ENCODE assay signal across 14 cellular contexts in genomic region chr1:44471911-44472439, GRCh38.
DNase-seq lines count a peak whose midpoint lies in the region; ATAC-seq, FAIRE-seq and TF ChIP-seq lines count a peak whose summit lies in the region.
"Had no signal": no experiment of that assay in that cellular context is flagged by ENCODE, and none has a peak within 500 bp of the region (broad histone marks: within the 10 kb centered on the region; RNA-seq: fewer than 3 reads in every experiment).

No MANE protein-coding gene starts in this region.

- H3K4me3 Mint-ChIP-seq in CD14-positive monocyte (peak overlapping the region in 1 of 2 donors; percentile 83), immature natural killer cell (peak overlapping the region in 3 of 5 donors; percentile 76 to 81 (median 76))
- peak overlapping the region; percentile 52 for H3K4me3 Mint-ChIP-seq in activated T-helper 17 cell treated with anti-CD3 and anti-CD28 coated beads, Interleukin-2, amount 50 U/mL, for 72 hours
- H3K4me3 Mint-ChIP-seq: GM23338 had no signal

- H3K27me3 Mint-ChIP-seq in CD14-positive monocyte (ENCODE audit: low read depth in 3 of 3) (peaks cover 0 to 2% (median 1%) of the 10 kb centered on the region in 3 donors), immature natural killer cell (ENCODE audit: low read depth in 3 of 3) (peaks cover 0 to 3% (median 1%) of the 10 kb centered on the region in 3 donors)
- peaks cover 24% of the 10 kb centered on the region for H3K27me3 Mint-ChIP-seq in activated T-helper 17 cell treated with anti-CD3 and anti-CD28 coated beads, Interleukin-2, amount 50 U/mL, for 72 hours

- no peak overlapping the region for H3K27ac ChIP-seq in Peyer's patch

- H3K4me1 Mint-ChIP-seq in CD14-positive monocyte (peaks cover 18% of the 10 kb centered on the region), immature natural killer cell (peaks cover 17 to 18% of the 10 kb centered on the region in 2 donors)
- no peaks in the 10 kb centered on the region for H3K4me1 Mint-ChIP-seq in activated T-helper 17 cell treated with anti-CD3 and anti-CD28 coated beads, Interleukin-2, amount 50 U/mL, for 72 hours

- TF ChIP-seq CTCF in CD14-positive monocyte (IDR thresholded peaks at IDR 0.05) (no peak), GM13977 (IDR thresholded peaks at IDR 0.05; ENCODE audit: extremely low read depth, insufficient read depth, missing control alignments) (no peak), Peyer's patch (IDR thresholded peaks at IDR 0.05) (no peak)

- H3K9me3 ChIP-seq in Peyer's patch, result no peaks in the 10 kb centered on the region
- H3K9me3 ChIP-seq: Caco-2 had no signal

- no peaks in the 10 kb centered on the region for H3K27me3 ChIP-seq in Peyer's patch

- intact Hi-C loops in CD14-positive monocyte (cut with micrococcal nuclease), result no loop called here

- peak overlapping the region in 4 of 7 donors; percentile 65 to 84 (median 76) for H3K27ac Mint-ChIP-seq in CD14-positive monocyte
- H3K27ac Mint-ChIP-seq in activated T-helper 17 cell treated with anti-CD3 and anti-CD28 coated beads, Interleukin-2, amount 50 U/mL, for 72 hours, result no peak overlapping the region
- peak overlapping the region in 3 of 6 donors; percentile 38 to 84 (median 58) for H3K27ac Mint-ChIP-seq in immature natural killer cell
- H3K27ac Mint-ChIP-seq: CD8-positive, alpha-beta memory T cell; GM23338; IgD-negative memory B cell had no signal

- FAIRE-seq in GM18507 (lab: Jason Lieb, UNC), result peak; percentile 51
- FAIRE-seq: A204.1 had no signal

- DNase-seq in CD14-positive monocyte (ENCODE audit: low spot score) (no peak), GM18507 (ENCODE audit: extremely low spot score, insufficient read length, low read depth) (no peak), immature natural killer cell (no peak), GM13977 (ENCODE audit: low spot score) (no peak), Peyer's patch (no peak)
- DNase-seq: Caco-2; CD8-positive, alpha-beta memory T cell; DND-41; GDM1 had no signal

- TF ChIP-seq POLR2A in Peyer's patch (IDR thresholded peaks at IDR 0.05), result no peak

- in situ Hi-C loops in GM13977 (cut with MboI; ENCODE audit: low pct_unique_long_range_greater_than_20kb, low sequenced_read_pairs, unreplicated experiment), result no loop called here

- no peaks in the 10 kb centered on the region for H3K4me1 ChIP-seq in Peyer's patch
- H3K4me1 ChIP-seq: Caco-2 had no signal

- no peak overlapping the region for H3K4me3 ChIP-seq in Peyer's patch
- H3K4me3 ChIP-seq: GM23338 had no signal

- H3K36me3 ChIP-seq in Peyer's patch, result no peaks in the 10 kb centered on the region

- ATAC-seq in activated T-helper 17 cell treated with anti-CD3 and anti-CD28 coated beads, Interleukin-2, amount 50 U/mL, for 72 hours (replicated peaks), result no peak
- no peak for ATAC-seq in GM21786 (IDR thresholded peaks at IDR 0.05; ENCODE audit: unreplicated experiment)

- H3K9me3 Mint-ChIP-seq in CD14-positive monocyte, result peaks cover 0 to 6% (median 0%) of the 10 kb centered on the region in 7 donors
- no peaks in the 10 kb centered on the region for H3K9me3 Mint-ChIP-seq in activated T-helper 17 cell treated with anti-CD3 and anti-CD28 coated beads, Interleukin-2, amount 50 U/mL, for 72 hours
- H3K9me3 Mint-ChIP-seq in immature natural killer cell, result no peaks in the 10 kb centered on the region

- H3K36me3 Mint-ChIP-seq in CD14-positive monocyte, result peaks cover 0 to 2% of the 10 kb centered on the region in 2 donors
- no peaks in the 10 kb centered on the region for H3K36me3 Mint-ChIP-seq in activated T-helper 17 cell treated with anti-CD3 and anti-CD28 coated beads, Interleukin-2, amount 50 U/mL, for 72 hours (ENCODE audit: low read depth)
- no peaks in the 10 kb centered on the region for H3K36me3 Mint-ChIP-seq in immature natural killer cell
- H3K36me3 Mint-ChIP-seq: CD8-positive, alpha-beta memory T cell had no signal
